Comparison of ENCODE assay signal across 1 cellular context in the genomic region with DNA sequence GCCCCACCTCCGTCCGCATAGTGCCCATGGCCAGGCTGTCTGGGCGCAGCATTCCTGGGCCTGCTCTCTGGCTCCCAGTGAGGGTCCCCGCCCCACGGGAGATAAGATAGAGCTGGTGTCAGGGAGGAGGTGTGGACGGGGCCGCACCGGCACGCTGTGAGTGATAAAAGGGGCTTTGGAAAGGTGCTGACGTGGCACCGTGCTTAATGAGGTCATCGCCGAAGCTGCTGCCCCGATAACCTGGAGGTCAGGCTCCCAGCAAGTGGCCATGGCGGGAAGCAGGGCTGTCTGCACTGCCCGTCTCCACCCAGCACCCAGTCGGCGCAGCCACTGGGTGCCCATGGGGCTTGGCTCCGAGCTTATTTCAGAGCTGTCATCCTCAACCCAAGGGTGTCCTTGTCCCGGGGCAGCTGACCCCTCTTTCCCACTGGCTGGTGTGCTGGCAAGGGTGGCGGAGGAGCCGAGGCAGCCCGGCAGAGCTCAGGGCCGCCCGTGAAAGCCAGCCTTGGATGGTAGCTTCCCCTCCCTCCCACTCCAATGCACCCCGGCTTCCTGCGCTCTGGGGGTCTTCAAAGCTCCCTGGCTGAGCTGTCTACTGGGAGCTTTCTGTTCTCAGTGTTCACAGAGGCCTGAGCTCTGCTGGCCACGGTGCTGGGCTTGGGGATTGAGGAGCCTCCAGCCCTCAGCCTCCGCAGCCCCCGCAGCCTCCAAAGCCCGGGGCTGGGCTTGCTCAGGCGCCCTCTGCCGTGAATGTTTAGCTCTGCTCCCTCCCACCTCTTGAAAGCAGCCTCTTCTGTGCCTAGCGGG.
TF ChIP-seq lines count a peak whose summit lies in the region.

No MANE protein-coding gene starts in this region.

TF ChIP-seq in HepG2, 621 proteins besides CTCF, POLR2A, EP300 and RAD21 (continued from another document and continues in another):
- TF ChIP-seq, protein P1, sequence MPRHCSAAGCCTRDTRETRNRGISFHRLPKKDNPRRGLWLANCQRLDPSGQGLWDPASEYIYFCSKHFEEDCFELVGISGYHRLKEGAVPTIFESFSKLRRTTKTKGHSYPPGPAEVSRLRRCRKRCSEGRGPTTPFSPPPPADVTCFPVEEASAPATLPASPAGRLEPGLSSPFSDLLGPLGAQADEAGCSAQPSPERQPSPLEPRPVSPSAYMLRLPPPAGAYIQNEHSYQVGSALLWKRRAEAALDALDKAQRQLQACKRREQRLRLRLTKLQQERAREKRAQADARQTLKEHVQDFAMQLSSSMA (CRISPR knock-in tag; IDR thresholded peaks at IDR 0.05), result no peak
- TF ChIP-seq TCF7L2 (IDR thresholded peaks at IDR 0.05; ENCODE audit: low read depth, low read length) (no peak), CENPT (CRISPR knock-in tag; IDR thresholded peaks at IDR 0.05; ENCODE audit: low read depth) (no peak), MYPOP (CRISPR knock-in tag; IDR thresholded peaks at IDR 0.05) (no peak), ZNF720 (CRISPR knock-in tag; IDR thresholded peaks at IDR 0.05) (no peak), ZBTB43 (CRISPR knock-in tag; conservative IDR thresholded peaks at IDR 0.05) (no peak), NR0B2 (CRISPR knock-in tag; IDR thresholded peaks at IDR 0.05) (no peak; the same call in 1 of the 2 replicates), ZNF580 (CRISPR knock-in tag; IDR thresholded peaks at IDR 0.05; ENCODE audit: borderline replicate concordance, low read depth) (no peak; the same call in 1 of the 2 replicates), ZNF263 (CRISPR knock-in tag; IDR thresholded peaks at IDR 0.05) (0 out of 2 replicates have a peak, but pooled peaks have one; percentile 20), ZNF431 (CRISPR knock-in tag; IDR thresholded peaks at IDR 0.05; ENCODE audit: borderline replicate concordance, low read depth) (no peak), HMG20A (CRISPR knock-in tag; IDR thresholded peaks at IDR 0.05; ENCODE audit: borderline replicate concordance) (no peak), ZSCAN21 (CRISPR knock-in tag; IDR thresholded peaks at IDR 0.05; ENCODE audit: borderline replicate concordance) (no peak; the same call in 1 of the 2 replicates), ZNF367 (CRISPR knock-in tag; IDR thresholded peaks at IDR 0.05; ENCODE audit: borderline replicate concordance) (no peak), GPN1 (CRISPR knock-in tag; IDR thresholded peaks at IDR 0.05; ENCODE audit: borderline replicate concordance) (no peak), KLF16 (CRISPR knock-in tag; IDR thresholded peaks at IDR 0.05) (no peak), GABPA (IDR thresholded peaks at IDR 0.05; ENCODE audit: low read depth, low read length) (no peak), GABPA (CRISPR knock-in tag; IDR thresholded peaks at IDR 0.05; ENCODE audit: low read depth) (no peak), ATF1 (CRISPR knock-in tag; IDR thresholded peaks at IDR 0.05) (no peak), SMYD3 (CRISPR knock-in tag; IDR thresholded peaks at IDR 0.05) (no peak), ZNF883 (CRISPR knock-in tag; IDR thresholded peaks at IDR 0.05; ENCODE audit: not compliant biosample characterization) (no peak), ZNF382 (CRISPR knock-in tag; IDR thresholded peaks at IDR 0.05; ENCODE audit: borderline replicate concordance) (no peak), ZNF747 (CRISPR knock-in tag; IDR thresholded peaks at IDR 0.05; ENCODE audit: borderline replicate concordance) (peak; percentile 46; the same call in 1 of the 2 replicates), ZBTB1 (CRISPR knock-in tag; IDR thresholded peaks at IDR 0.05; ENCODE audit: borderline replicate concordance) (no peak), HNRNPUL1 (IDR thresholded peaks at IDR 0.05; ENCODE audit: low read depth, low read length) (no peak), ZBTB33 (CRISPR knock-in tag; IDR thresholded peaks at IDR 0.05) (peak; percentile 87), ZNF878 (CRISPR knock-in tag; IDR thresholded peaks at IDR 0.05) (no peak), ZNF136 (CRISPR knock-in tag; IDR thresholded peaks at IDR 0.05; ENCODE audit: low read depth) (no peak), ZBTB10 (CRISPR knock-in tag; IDR thresholded peaks at IDR 0.05; ENCODE audit: borderline replicate concordance) (no peak), SNRNP70 (IDR thresholded peaks at IDR 0.05; ENCODE audit: low read depth, low read length) (no peak), MAFG (CRISPR knock-in tag; IDR thresholded peaks at IDR 0.05) (no peak), ZNF660 (CRISPR knock-in tag; IDR thresholded peaks at IDR 0.05; ENCODE audit: borderline replicate concordance, low read depth) (no peak), SNAPC4 (CRISPR knock-in tag; IDR thresholded peaks at IDR 0.05) (0 out of 2 replicates have a peak, but pooled peaks have one; percentile 30), ARID2 (CRISPR knock-in tag; IDR thresholded peaks at IDR 0.05; ENCODE audit: borderline replicate concordance) (no peak), ZNF552 (CRISPR knock-in tag; IDR thresholded peaks at IDR 0.05; ENCODE audit: borderline replicate concordance) (no peak), NR2C2 (CRISPR knock-in tag; IDR thresholded peaks at IDR 0.05; ENCODE audit: borderline replicate concordance) (no peak), STAG1 (CRISPR knock-in tag; IDR thresholded peaks at IDR 0.05) (peak; percentile 73), THAP11 (CRISPR knock-in tag; IDR thresholded peaks at IDR 0.05) (no peak), ISL2 (CRISPR knock-in tag; IDR thresholded peaks at IDR 0.05) (no peak), ONECUT2 (CRISPR knock-in tag; IDR thresholded peaks at IDR 0.05) (no peak), ZBTB14 (CRISPR knock-in tag; IDR thresholded peaks at IDR 0.05) (no peak), HIVEP1 (CRISPR knock-in tag; IDR thresholded peaks at IDR 0.05) (no peak), JUND (CRISPR knock-in tag; IDR thresholded peaks at IDR 0.05) (0 out of 2 replicates have a peak, but pooled peaks have one; percentile 5)
- TF ChIP-seq, protein P2, sequence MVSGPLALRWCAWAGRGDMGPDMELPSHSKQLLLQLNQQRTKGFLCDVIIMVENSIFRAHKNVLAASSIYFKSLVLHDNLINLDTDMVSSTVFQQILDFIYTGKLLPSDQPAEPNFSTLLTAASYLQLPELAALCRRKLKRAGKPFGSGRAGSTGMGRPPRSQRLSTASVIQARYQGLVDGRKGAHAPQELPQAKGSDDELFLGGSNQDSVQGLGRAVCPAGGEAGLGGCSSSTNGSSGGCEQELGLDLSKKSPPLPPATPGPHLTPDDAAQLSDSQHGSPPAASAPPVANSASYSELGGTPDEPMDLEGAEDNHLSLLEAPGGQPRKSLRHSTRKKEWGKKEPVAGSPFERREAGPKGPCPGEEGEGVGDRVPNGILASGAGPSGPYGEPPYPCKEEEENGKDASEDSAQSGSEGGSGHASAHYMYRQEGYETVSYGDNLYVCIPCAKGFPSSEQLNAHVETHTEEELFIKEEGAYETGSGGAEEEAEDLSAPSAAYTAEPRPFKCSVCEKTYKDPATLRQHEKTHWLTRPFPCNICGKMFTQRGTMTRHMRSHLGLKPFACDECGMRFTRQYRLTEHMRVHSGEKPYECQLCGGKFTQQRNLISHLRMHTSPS (CRISPR knock-in tag; IDR thresholded peaks at IDR 0.05; ENCODE audit: low read depth), result no peak; the same call in 1 of the 2 replicates
